ENCODE assay signal across 11 cellular contexts in genomic region chr6:1552296-1552761, GRCh38. TPM values are rescaled to one million over a fixed set of nuclear protein-coding genes. Genes with fewer than 3 reads are reported as not detected.
DNase-seq lines count a peak whose midpoint lies in the region; ATAC-seq and TF ChIP-seq lines count a peak whose summit lies in the region.
"Had no signal": no experiment of that assay in that cellular context is flagged by ENCODE, and none has a peak within 500 bp of the region (broad histone marks: within the 10 kb centered on the region; RNA-seq: fewer than 3 reads in every experiment).

No MANE protein-coding gene starts in this region.

- H3K27me3 Mint-ChIP-seq in Calu3 (ENCODE audit: unreplicated experiment) (peaks cover 23% of the 10 kb centered on the region), Caco-2 (ENCODE audit: insufficient read depth, unreplicated experiment) (peaks cover 4% of the 10 kb centered on the region)

- H3K36me3 ChIP-seq in lower lobe of right lung, result peaks cover 5% of the 10 kb centered on the region
- no peaks in the 10 kb centered on the region for H3K36me3 ChIP-seq in Caco-2 (ENCODE audit: control insufficient read depth, insufficient read depth, low read length)

- no peak overlapping the region for H3K27ac Mint-ChIP-seq in Calu3 (ENCODE audit: unreplicated experiment)
- H3K27ac Mint-ChIP-seq in Caco-2 (ENCODE audit: unreplicated experiment), result no peak overlapping the region

- CTCF ChIA-PET in Calu3 (lab: Charles Lee), result interaction anchor here (1.4 kb wide), 1 partner anchor 54 kb away, joined by 3 read pairs; no protein-coding TSS in a partner anchor
- CTCF ChIA-PET in Caco-2 (lab: Charles Lee), result interaction anchor here (0.5 to 1.2 kb wide), 3 partner anchors 29 to 43 kb away, joined by 3 to 13 read pairs (median 5); no protein-coding TSS in a partner anchor

- H3K4me1 Mint-ChIP-seq in Calu3 (ENCODE audit: low read depth, unreplicated experiment) (peaks cover 9% of the 10 kb centered on the region), Caco-2 (ENCODE audit: low read depth, unreplicated experiment) (no peaks in the 10 kb centered on the region)

- H3K4me1 ChIP-seq in lower lobe of right lung, result no peaks in the 10 kb centered on the region
- no peaks in the 10 kb centered on the region for H3K4me1 ChIP-seq in Caco-2

- H3K4me3 Mint-ChIP-seq in Calu3 (ENCODE audit: low read depth, unreplicated experiment) (no peak overlapping the region), Caco-2 (ENCODE audit: unreplicated experiment) (no peak overlapping the region)

- H3K4me3 ChIP-seq in astrocyte of the spinal cord (ENCODE audit: low read depth, low read length) (no peak overlapping the region), lower lobe of right lung (no peak overlapping the region), Caco-2 (ENCODE audit: low read depth, low read length) (no peak overlapping the region)

- POLR2A ChIA-PET in Caco-2 (lab: Charles Lee), result no interaction called here

- no peak for TF ChIP-seq CTCF in Calu3 (IDR thresholded peaks at IDR 0.05; ENCODE audit: unreplicated experiment)
- peak; percentile 45 for TF ChIP-seq CTCF in astrocyte of the spinal cord (IDR thresholded peaks at IDR 0.05; ENCODE audit: low read depth, low read length)
- TF ChIP-seq CTCF in lower lobe of right lung (IDR thresholded peaks at IDR 0.05), result peak; percentile 12
- TF ChIP-seq CTCF in Caco-2 (IDR thresholded peaks at IDR 0.05; ENCODE audit: insufficient read depth in 1 of 2, low read depth in 1 of 2, low read length in 1 of 2, severe bottlenecking in 1 of 2, unreplicated experiment in 1 of 2), result peak in 1 of 2 experiments; percentile 29

- no TSS peak for BruUV-seq in Calu3 (replicated peaks; lab: Mats Ljungman, UMichigan)
- no TSS peak for BruUV-seq in Caco-2 (replicated peaks; lab: Mats Ljungman, UMichigan)

- peak; percentile 67 to 77 for ATAC-seq in lower lobe of right lung
- no peak for ATAC-seq in GM19467 (IDR thresholded peaks at IDR 0.05; ENCODE audit: unreplicated experiment)

- in situ Hi-C loops in astrocyte of the spinal cord (cut with HindIII; ENCODE audit: low sequenced_read_pairs), result no loop called here

- H3K36me3 Mint-ChIP-seq in Calu3 (ENCODE audit: insufficient read depth, unreplicated experiment), result peaks cover 5% of the 10 kb centered on the region
- H3K36me3 Mint-ChIP-seq in Caco-2 (ENCODE audit: insufficient read depth, unreplicated experiment), result no peaks in the 10 kb centered on the region

- H3K9me3 Mint-ChIP-seq in Calu3 (ENCODE audit: low read depth, unreplicated experiment) (no peaks in the 10 kb centered on the region), Caco-2 (ENCODE audit: unreplicated experiment) (no peaks in the 10 kb centered on the region)

- H3K27me3 ChIP-seq in lower lobe of right lung (ENCODE audit: low read depth), result peaks cover 6% of the 10 kb centered on the region
- H3K27me3 ChIP-seq in Caco-2 (replicated peaks; ENCODE audit: control insufficient read depth, insufficient read depth, low read length), result no peaks in the 10 kb centered on the region

- H3K9me3 ChIP-seq in lower lobe of right lung, result no peaks in the 10 kb centered on the region
- no peaks in the 10 kb centered on the region for H3K9me3 ChIP-seq in Caco-2

- peak; percentile 3 for DNase-seq in Calu3
- DNase-seq in HT1080 (ENCODE audit: low read depth), result peak; percentile 18
- peak; percentile 10 for DNase-seq in astrocyte of the spinal cord (ENCODE audit: low read depth, low spot score)
- no peak for DNase-seq in lower lobe of right lung
- no peak for DNase-seq in Caco-2
- DNase-seq in activated T-cell treated with anti-CD3 and anti-CD28 coated beads, Interleukin-2, amount 50 U/mL, for 1 hour, result no peak
- DNase-seq in ureter (ENCODE audit: low spot score), result no peak
- DNase-seq: activated T-cell treated with anti-CD3 and anti-CD28 coated beads, Interleukin-2, amount 50 U/mL, for 48 hours; NCI-H526 treated with DMSO at 0.1 percent for 48 hours; stimulated activated CD4-positive, alpha-beta T cell treated with anti-CD3 and anti-CD28 coated beads, Interleukin-4, amount 100 ng/mL, for 4 hours had no signal

- H3K27ac ChIP-seq in lower lobe of right lung, result no peak overlapping the region

- intact Hi-C loops in Calu3 (cut with micrococcal nuclease; ENCODE audit: unreplicated experiment) (no loop called here), lower lobe of right lung (cut with DNase I) (no loop called here), Caco-2 (cut with micrococcal nuclease; ENCODE audit: unreplicated experiment) (loop anchor here (1.0 kb wide), 1 partner anchor 28 kb away; no protein-coding TSS in a partner anchor)

RNA-seq across cellular contexts. Expression of gene FOXC1, which starts 57.4 kb away (rescaled TPM):
- 12.3 and 16.5 TPM in 2 replicates for total RNA-seq in Calu3 (2022)
- total RNA-seq in HT1080 (2014; rRNA removed; shearing (Covaris generic)), result 6.5 and 10.3 TPM in 2 replicates
- polyA plus RNA-seq in HT1080 (2015; cell fraction: cytosol; rRNA removed), result 13.6 and 15.4 TPM in 2 replicates
- 17.0 and 19.6 TPM in 2 replicates for polyA plus RNA-seq in HT1080 (2015; cell fraction: nucleus; rRNA removed)
- 2.3 TPM for total RNA-seq in lower lobe of right lung
- 6.8 and 7.1 TPM in 2 replicates for total RNA-seq in Caco-2 (2022)
- 41.9 TPM for total RNA-seq in ureter

Comparison
In these comparisons a context has a peak if more than half of its experiments do, and no peak if none do; other contexts are left out.
1. DNase-seq: peak in Calu3 (single experiment), HT1080 (single experiment) and astrocyte of the spinal cord (single experiment); none in lower lobe of right lung (single experiment), Caco-2 (0 of 2), activated T-cell treated with anti-CD3 and anti-CD28 coated beads, Interleukin-2, amount 50 U/mL, for 1 hour (single experiment) and ureter (single experiment).